In genomic region chr10:87504667-87505365, GRCh38 we compare ENCODE assay signal across 1 cellular context.
TF ChIP-seq lines count a peak whose summit lies in the region.

A gene with protein sequence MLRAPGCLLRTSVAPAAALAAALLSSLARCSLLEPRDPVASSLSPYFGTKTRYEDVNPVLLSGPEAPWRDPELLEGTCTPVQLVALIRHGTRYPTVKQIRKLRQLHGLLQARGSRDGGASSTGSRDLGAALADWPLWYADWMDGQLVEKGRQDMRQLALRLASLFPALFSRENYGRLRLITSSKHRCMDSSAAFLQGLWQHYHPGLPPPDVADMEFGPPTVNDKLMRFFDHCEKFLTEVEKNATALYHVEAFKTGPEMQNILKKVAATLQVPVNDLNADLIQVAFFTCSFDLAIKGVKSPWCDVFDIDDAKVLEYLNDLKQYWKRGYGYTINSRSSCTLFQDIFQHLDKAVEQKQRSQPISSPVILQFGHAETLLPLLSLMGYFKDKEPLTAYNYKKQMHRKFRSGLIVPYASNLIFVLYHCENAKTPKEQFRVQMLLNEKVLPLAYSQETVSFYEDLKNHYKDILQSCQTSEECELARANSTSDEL (plus strand): TSS chr10:87504893. CDS start chr10:87504916, 23 bp downstream.

TF ChIP-seq in HEK293, 187 proteins besides CTCF, POLR2A, EP300 and RAD21 (continued from another document and continues in another):
- TF ChIP-seq, protein P1, sequence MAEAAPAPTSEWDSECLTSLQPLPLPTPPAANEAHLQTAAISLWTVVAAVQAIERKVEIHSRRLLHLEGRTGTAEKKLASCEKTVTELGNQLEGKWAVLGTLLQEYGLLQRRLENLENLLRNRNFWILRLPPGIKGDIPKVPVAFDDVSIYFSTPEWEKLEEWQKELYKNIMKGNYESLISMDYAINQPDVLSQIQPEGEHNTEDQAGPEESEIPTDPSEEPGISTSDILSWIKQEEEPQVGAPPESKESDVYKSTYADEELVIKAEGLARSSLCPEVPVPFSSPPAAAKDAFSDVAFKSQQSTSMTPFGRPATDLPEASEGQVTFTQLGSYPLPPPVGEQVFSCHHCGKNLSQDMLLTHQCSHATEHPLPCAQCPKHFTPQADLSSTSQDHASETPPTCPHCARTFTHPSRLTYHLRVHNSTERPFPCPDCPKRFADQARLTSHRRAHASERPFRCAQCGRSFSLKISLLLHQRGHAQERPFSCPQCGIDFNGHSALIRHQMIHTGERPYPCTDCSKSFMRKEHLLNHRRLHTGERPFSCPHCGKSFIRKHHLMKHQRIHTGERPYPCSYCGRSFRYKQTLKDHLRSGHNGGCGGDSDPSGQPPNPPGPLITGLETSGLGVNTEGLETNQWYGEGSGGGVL (tag by site-specific recombination; IDR thresholded peaks at IDR 0.05): no peak
- TF ChIP-seq, protein P2, sequence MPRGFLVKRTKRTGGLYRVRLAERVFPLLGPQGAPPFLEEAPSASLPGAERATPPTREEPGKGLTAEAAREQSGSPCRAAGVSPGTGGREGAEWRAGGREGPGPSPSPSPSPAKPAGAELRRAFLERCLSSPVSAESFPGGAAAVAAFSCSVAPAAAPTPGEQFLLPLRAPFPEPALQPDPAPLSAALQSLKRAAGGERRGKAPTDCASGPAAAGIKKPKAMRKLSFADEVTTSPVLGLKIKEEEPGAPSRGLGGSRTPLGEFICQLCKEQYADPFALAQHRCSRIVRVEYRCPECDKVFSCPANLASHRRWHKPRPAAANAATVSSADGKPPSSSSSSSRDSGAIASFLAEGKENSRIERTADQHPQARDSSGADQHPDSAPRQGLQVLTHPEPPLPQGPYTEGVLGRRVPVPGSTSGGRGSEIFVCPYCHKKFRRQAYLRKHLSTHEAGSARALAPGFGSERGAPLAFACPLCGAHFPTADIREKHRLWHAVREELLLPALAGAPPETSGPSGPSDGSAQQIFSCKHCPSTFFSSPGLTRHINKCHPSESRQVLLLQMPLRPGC (tag by site-specific recombination; IDR thresholded peaks at IDR 0.05): no peak
- TF ChIP-seq MEIS1 (CRISPR knock-in tag; IDR thresholded peaks at IDR 0.05; ENCODE audit: borderline replicate concordance) (no peak), ZNF521 (tag by site-specific recombination; IDR thresholded peaks at IDR 0.05) (no peak), ZNF785 (tag by site-specific recombination; IDR thresholded peaks at IDR 0.05) (no peak), ZNF16 (tag by site-specific recombination; IDR thresholded peaks at IDR 0.05; ENCODE audit: low read depth) (no peak), ZNF341 (tag by site-specific recombination; IDR thresholded peaks at IDR 0.05; ENCODE audit: low read depth) (peak; percentile 89), PRDM10 (tag by site-specific recombination; IDR thresholded peaks at IDR 0.05) (peak; percentile 86), SP7 (tag by site-specific recombination; IDR thresholded peaks at IDR 0.05) (peak; percentile 19; the same call in 1 of the 2 replicates), ZNF354C (tag by site-specific recombination; IDR thresholded peaks at IDR 0.05; ENCODE audit: borderline replicate concordance, low read depth) (no peak), SETDB1 (IDR thresholded peaks at IDR 0.05; ENCODE audit: insufficient read length, low read length) (no peak), ZNF639 (tag by site-specific recombination; IDR thresholded peaks at IDR 0.05) (no peak), ZEB2 (tag by site-specific recombination; IDR thresholded peaks at IDR 0.05) (no peak), ZNF155 (tag by site-specific recombination; IDR thresholded peaks at IDR 0.05) (no peak), ZNF132 (tag by site-specific recombination; IDR thresholded peaks at IDR 0.05; ENCODE audit: borderline replicate concordance) (no peak), ZSCAN30 (tag by site-specific recombination; IDR thresholded peaks at IDR 0.05) (peak; percentile 80; the same call in 1 of the 2 replicates), ZNF23 (tag by site-specific recombination; IDR thresholded peaks at IDR 0.05; ENCODE audit: borderline replicate concordance) (no peak), MYNN (tag by site-specific recombination; IDR thresholded peaks at IDR 0.05; ENCODE audit: borderline replicate concordance) (0 out of 2 replicates have a peak, but pooled peaks have one; percentile 9), KLF9 (tag by site-specific recombination; IDR thresholded peaks at IDR 0.05; ENCODE audit: low read depth) (peak; percentile 71), ZNF624 (tag by site-specific recombination; IDR thresholded peaks at IDR 0.05) (no peak), ZNF266 (tag by site-specific recombination; IDR thresholded peaks at IDR 0.05; ENCODE audit: low read depth) (no peak), SALL2 (tag by site-specific recombination; IDR thresholded peaks at IDR 0.05; ENCODE audit: borderline replicate concordance) (no peak), ZNF335 (tag by site-specific recombination; conservative IDR thresholded peaks at IDR 0.05) (no peak; the same call in 1 of the 2 replicates), ZNF670 (tag by site-specific recombination; IDR thresholded peaks at IDR 0.05; ENCODE audit: low read depth) (no peak), REPIN1 (tag by site-specific recombination; IDR thresholded peaks at IDR 0.05; ENCODE audit: low read depth) (no peak), GLI2 (tag by site-specific recombination; IDR thresholded peaks at IDR 0.05; ENCODE audit: borderline replicate concordance, low read depth) (no peak), ZNF843 (tag by site-specific recombination; IDR thresholded peaks at IDR 0.05) (no peak; the same call in 1 of the 2 replicates), ZNF426 (tag by site-specific recombination; IDR thresholded peaks at IDR 0.05) (no peak), ZNF692 (tag by site-specific recombination; IDR thresholded peaks at IDR 0.05) (no peak), ZNF529 (tag by site-specific recombination; IDR thresholded peaks at IDR 0.05; ENCODE audit: insufficient replicate concordance) (no peak), ZNF664 (tag by site-specific recombination; IDR thresholded peaks at IDR 0.05) (no peak)
- TF ChIP-seq, protein P3, sequence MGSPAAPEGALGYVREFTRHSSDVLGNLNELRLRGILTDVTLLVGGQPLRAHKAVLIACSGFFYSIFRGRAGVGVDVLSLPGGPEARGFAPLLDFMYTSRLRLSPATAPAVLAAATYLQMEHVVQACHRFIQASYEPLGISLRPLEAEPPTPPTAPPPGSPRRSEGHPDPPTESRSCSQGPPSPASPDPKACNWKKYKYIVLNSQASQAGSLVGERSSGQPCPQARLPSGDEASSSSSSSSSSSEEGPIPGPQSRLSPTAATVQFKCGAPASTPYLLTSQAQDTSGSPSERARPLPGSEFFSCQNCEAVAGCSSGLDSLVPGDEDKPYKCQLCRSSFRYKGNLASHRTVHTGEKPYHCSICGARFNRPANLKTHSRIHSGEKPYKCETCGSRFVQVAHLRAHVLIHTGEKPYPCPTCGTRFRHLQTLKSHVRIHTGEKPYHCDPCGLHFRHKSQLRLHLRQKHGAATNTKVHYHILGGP (tag by site-specific recombination; IDR thresholded peaks at IDR 0.05): no peak
- TF ChIP-seq, protein P4, sequence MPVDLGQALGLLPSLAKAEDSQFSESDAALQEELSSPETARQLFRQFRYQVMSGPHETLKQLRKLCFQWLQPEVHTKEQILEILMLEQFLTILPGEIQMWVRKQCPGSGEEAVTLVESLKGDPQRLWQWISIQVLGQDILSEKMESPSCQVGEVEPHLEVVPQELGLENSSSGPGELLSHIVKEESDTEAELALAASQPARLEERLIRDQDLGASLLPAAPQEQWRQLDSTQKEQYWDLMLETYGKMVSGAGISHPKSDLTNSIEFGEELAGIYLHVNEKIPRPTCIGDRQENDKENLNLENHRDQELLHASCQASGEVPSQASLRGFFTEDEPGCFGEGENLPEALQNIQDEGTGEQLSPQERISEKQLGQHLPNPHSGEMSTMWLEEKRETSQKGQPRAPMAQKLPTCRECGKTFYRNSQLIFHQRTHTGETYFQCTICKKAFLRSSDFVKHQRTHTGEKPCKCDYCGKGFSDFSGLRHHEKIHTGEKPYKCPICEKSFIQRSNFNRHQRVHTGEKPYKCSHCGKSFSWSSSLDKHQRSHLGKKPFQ (tag by site-specific recombination; IDR thresholded peaks at IDR 0.05): peak; percentile 16; the same call in 1 of the 2 replicates
- TF ChIP-seq, protein P5, sequence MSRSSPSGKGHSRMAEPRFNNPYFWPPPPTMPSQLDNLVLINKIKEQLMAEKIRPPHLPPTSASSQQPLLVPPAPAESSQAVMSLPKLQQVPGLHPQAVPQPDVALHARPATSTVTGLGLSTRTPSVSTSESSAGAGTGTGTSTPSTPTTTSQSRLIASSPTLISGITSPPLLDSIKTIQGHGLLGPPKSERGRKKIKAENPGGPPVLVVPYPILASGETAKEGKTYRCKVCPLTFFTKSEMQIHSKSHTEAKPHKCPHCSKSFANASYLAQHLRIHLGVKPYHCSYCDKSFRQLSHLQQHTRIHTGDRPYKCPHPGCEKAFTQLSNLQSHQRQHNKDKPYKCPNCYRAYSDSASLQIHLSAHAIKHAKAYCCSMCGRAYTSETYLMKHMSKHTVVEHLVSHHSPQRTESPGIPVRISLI (tag by site-specific recombination; IDR thresholded peaks at IDR 0.05): no peak
- TF ChIP-seq, protein P6, sequence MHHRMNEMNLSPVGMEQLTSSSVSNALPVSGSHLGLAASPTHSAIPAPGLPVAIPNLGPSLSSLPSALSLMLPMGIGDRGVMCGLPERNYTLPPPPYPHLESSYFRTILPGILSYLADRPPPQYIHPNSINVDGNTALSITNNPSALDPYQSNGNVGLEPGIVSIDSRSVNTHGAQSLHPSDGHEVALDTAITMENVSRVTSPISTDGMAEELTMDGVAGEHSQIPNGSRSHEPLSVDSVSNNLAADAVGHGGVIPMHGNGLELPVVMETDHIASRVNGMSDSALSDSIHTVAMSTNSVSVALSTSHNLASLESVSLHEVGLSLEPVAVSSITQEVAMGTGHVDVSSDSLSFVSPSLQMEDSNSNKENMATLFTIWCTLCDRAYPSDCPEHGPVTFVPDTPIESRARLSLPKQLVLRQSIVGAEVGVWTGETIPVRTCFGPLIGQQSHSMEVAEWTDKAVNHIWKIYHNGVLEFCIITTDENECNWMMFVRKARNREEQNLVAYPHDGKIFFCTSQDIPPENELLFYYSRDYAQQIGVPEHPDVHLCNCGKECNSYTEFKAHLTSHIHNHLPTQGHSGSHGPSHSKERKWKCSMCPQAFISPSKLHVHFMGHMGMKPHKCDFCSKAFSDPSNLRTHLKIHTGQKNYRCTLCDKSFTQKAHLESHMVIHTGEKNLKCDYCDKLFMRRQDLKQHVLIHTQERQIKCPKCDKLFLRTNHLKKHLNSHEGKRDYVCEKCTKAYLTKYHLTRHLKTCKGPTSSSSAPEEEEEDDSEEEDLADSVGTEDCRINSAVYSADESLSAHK (tag by site-specific recombination; IDR thresholded peaks at IDR 0.05): no peak
- TF ChIP-seq, protein P7, sequence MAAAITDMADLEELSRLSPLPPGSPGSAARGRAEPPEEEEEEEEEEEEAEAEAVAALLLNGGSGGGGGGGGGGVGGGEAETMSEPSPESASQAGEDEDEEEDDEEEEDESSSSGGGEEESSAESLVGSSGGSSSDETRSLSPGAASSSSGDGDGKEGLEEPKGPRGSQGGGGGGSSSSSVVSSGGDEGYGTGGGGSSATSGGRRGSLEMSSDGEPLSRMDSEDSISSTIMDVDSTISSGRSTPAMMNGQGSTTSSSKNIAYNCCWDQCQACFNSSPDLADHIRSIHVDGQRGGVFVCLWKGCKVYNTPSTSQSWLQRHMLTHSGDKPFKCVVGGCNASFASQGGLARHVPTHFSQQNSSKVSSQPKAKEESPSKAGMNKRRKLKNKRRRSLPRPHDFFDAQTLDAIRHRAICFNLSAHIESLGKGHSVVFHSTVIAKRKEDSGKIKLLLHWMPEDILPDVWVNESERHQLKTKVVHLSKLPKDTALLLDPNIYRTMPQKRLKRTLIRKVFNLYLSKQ (tag by site-specific recombination; IDR thresholded peaks at IDR 0.05; ENCODE audit: borderline replicate concordance): no peak
